In the genomic region with DNA sequence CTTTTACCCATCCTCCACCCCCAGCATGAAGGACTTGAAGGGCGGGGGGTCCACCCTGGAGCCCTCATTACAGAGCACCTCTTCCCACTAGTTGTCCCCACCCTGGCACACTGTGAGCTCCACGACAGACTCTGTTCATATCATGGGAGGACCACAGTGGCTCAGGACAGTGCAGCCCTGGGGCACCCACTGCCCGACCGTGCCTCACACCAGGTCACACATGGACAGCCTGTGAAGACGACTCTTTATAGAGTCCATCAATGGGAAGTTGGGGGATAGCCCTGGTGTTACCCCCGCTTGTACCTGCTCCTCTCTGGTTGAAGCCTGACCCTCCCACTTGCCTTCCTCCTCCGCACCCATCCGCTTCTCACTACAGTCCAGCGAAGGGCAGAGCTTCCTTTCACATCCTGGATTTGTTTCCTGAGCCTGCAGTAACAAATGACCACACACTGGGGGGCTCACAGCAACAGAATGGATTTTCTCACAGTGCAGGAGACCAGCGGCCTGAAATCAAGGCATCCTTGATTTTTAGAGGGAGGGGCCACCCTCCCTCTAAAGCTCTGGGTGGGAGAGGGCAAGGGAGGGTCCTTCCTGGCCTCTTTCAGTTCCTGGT, we compare ENCODE assay signal across 20 cellular contexts. TPM values are rescaled to one million over a fixed set of nuclear protein-coding genes. Genes with fewer than 3 reads are reported as not detected.
A peak's percentile ranks its signal among the peaks of the same experiment; 100 is the strongest.
DNase-seq lines count a peak whose midpoint lies in the region; ATAC-seq, FAIRE-seq and TF ChIP-seq lines count a peak whose summit lies in the region.
"Had no signal": no experiment of that assay in that cellular context is flagged by ENCODE, and none has a peak within 500 bp of the region (broad histone marks: within the 10 kb centered on the region; RNA-seq: fewer than 3 reads in every experiment).

No MANE protein-coding gene starts in this region.

- H3F3A ChIP-seq in GM23248 (ENCODE audit: insufficient read depth) = no peaks in the 10 kb centered on the region

- H3K4me1 Mint-ChIP-seq in activated CD4-positive, alpha-beta T cell treated with anti-CD3 and anti-CD28 coated beads for 36 hours = peaks cover 83% of the 10 kb centered on the region
- H3K4me1 Mint-ChIP-seq in natural killer cell = peaks cover 90 to 96% of the 10 kb centered on the region in 2 donors

- H3K9me3 ChIP-seq in effector memory CD4-positive, alpha-beta T cell (ENCODE audit: control insufficient read depth, low read length) = no peaks in the 10 kb centered on the region
- no peaks in the 10 kb centered on the region for H3K9me3 ChIP-seq in GM23248 (ENCODE audit: low read depth)
- H3K9me3 ChIP-seq: MG63, ovary, transverse colon had no signal

- POLR2A ChIA-PET in activated CD4-positive, alpha-beta T cell treated with anti-CD3 and anti-CD28 coated beads for 36 hours (lab: Charles Lee) = no interaction called here

- H3K36me3 ChIP-seq in effector memory CD4-positive, alpha-beta T cell (ENCODE audit: control insufficient read depth, insufficient read depth, low read length) = peaks cover 15% of the 10 kb centered on the region
- no peaks in the 10 kb centered on the region for H3K36me3 ChIP-seq in GM23248 (ENCODE audit: low read depth)
- H3K36me3 ChIP-seq: cardiac muscle cell, MG63, ovary, transverse colon had no signal

- H3K79me2 ChIP-seq in GM23248 (ENCODE audit: insufficient read depth) = no peaks in the 10 kb centered on the region

- H3K9me3 Mint-ChIP-seq in activated CD4-positive, alpha-beta T cell treated with anti-CD3 and anti-CD28 coated beads for 36 hours (ENCODE audit: low read depth) = no peaks in the 10 kb centered on the region
- no peaks in the 10 kb centered on the region for H3K9me3 Mint-ChIP-seq in natural killer cell

- peak; percentile 13 for FAIRE-seq in HTR-8/SVneo (lab: Jason Lieb, UNC)
- FAIRE-seq: small intestine had no signal

- no peaks in the 10 kb centered on the region for H3K9me2 ChIP-seq in GM23248 (ENCODE audit: insufficient read depth)

- H2AFZ ChIP-seq in GM23248 = no peak overlapping the region

- peak overlapping the region; percentile 9 for H3K27ac ChIP-seq in effector memory CD4-positive, alpha-beta T cell (ENCODE audit: insufficient read depth, low read length, poor library complexity, severe bottlenecking)
- H3K27ac ChIP-seq in GM23248 = no peak overlapping the region
- H3K27ac ChIP-seq: cardiac muscle cell, ovary had no signal

- no peaks in the 10 kb centered on the region for H3K27me3 ChIP-seq in effector memory CD4-positive, alpha-beta T cell (replicated peaks; ENCODE audit: control insufficient read depth, insufficient read depth, low read length, poor library complexity, severe bottlenecking)
- peaks cover 7% of the 10 kb centered on the region; the same call in 1 of the 2 replicates for H3K27me3 ChIP-seq in GM23248 (replicated peaks; ENCODE audit: insufficient read depth)
- H3K27me3 ChIP-seq: cardiac muscle cell, MG63, ovary, transverse colon had no signal

- no peak overlapping the region for H3K4me2 ChIP-seq in GM23248 (ENCODE audit: unreplicated experiment)

- in situ Hi-C loops in GM23248 (cut with MboI) = no loop called here

- peak overlapping the region; percentile 85 for H3K27ac Mint-ChIP-seq in activated CD4-positive, alpha-beta T cell treated with anti-CD3 and anti-CD28 coated beads for 36 hours
- peak overlapping the region; percentile 96 to 98 for H3K27ac Mint-ChIP-seq in natural killer cell

- H4K20me1 ChIP-seq in GM23248 (ENCODE audit: insufficient read depth) = no peaks in the 10 kb centered on the region

- no peak for ATAC-seq in activated CD4-positive, alpha-beta T cell treated with anti-CD3 and anti-CD28 coated beads for 36 hours
- ATAC-seq in natural killer cell = no peak
- no peak for ATAC-seq in HG03439 (IDR thresholded peaks at IDR 0.05; ENCODE audit: unreplicated experiment)

- H3K36me3 Mint-ChIP-seq in activated CD4-positive, alpha-beta T cell treated with anti-CD3 and anti-CD28 coated beads for 36 hours (ENCODE audit: low read depth) = peaks cover 37% of the 10 kb centered on the region
- no peaks in the 10 kb centered on the region for H3K36me3 Mint-ChIP-seq in natural killer cell

- 33 to 48% methylated on average over 10 of the region's 10 CpGs for WGBS in GM23248 (ENCODE audit: low coverage in 1 of 2, low lambda C conversion rate in 2 of 2, missing lambda C conversion rate in 2 of 2), 2 experiments

- H3K9ac ChIP-seq in GM23248 = no peak overlapping the region

- TF ChIP-seq CTCF in natural killer cell (IDR thresholded peaks at IDR 0.05) = no peak

- intact Hi-C loops in activated CD4-positive, alpha-beta T cell treated with anti-CD3 and anti-CD28 coated beads for 36 hours (cut with DNase I, micrococcal nuclease) = loop anchor here (1.0 to 2.0 kb wide), 2 partner anchors 16 to 35 kb away; a partner anchor contains a TSS
- intact Hi-C loops in natural killer cell (cut with micrococcal nuclease) = loop anchor here (1.0 kb wide), 1 partner anchor 14 kb away; no protein-coding TSS in a partner anchor

- no peak for DNase-seq in activated CD4-positive, alpha-beta T cell treated with anti-CD3 and anti-CD28 coated beads for 36 hours
- no peak for DNase-seq in activated CD4-positive, alpha-beta T cell treated with anti-CD3 and anti-CD28 coated beads, Interleukin-2, amount 50 U/mL, for 4 hours
- DNase-seq in HTR-8/SVneo (ENCODE audit: insufficient read length, low spot score) = no peak
- DNase-seq in effector memory CD4-positive, alpha-beta T cell = no peak
- no peak for DNase-seq in natural killer cell
- no peak for DNase-seq in NAMALWA (ENCODE audit: low spot score)
- DNase-seq in GM23248 = no peak
- DNase-seq: C1 segment of cervical spinal cord; DND-41; effector CD8-positive, alpha-beta T cell; hippocampal formation; MG63; NCI-H2029 treated with DMSO at 0.1 percent for 48 hours; NCI-H510A treated with DMSO at 0.1 percent for 48 hours; ovary; small intestine; transverse colon had no signal

- no peak overlapping the region for H3K4me3 ChIP-seq in effector memory CD4-positive, alpha-beta T cell (ENCODE audit: insufficient read depth, low read depth, low read length, poor library complexity, severe bottlenecking)
- H3K4me3 ChIP-seq in GM23248 = no peak overlapping the region
- H3K4me3 ChIP-seq: cardiac muscle cell, MG63, ovary, transverse colon had no signal

- H3K4me3 Mint-ChIP-seq in activated CD4-positive, alpha-beta T cell treated with anti-CD3 and anti-CD28 coated beads for 36 hours = no peak overlapping the region
- peak overlapping the region; percentile 95 for H3K4me3 Mint-ChIP-seq in natural killer cell

- no peaks in the 10 kb centered on the region for H3K27me3 Mint-ChIP-seq in activated CD4-positive, alpha-beta T cell treated with anti-CD3 and anti-CD28 coated beads for 36 hours
- H3K27me3 Mint-ChIP-seq in natural killer cell (ENCODE audit: low read depth in 2 of 2) = no peaks in the 10 kb centered on the region

- peaks cover 22% of the 10 kb centered on the region for H3K4me1 ChIP-seq in effector memory CD4-positive, alpha-beta T cell (ENCODE audit: control insufficient read depth, insufficient read depth, low read length, poor library complexity, severe bottlenecking)
- H3K4me1 ChIP-seq in GM23248 (ENCODE audit: insufficient read depth) = no peaks in the 10 kb centered on the region

- CTCF ChIA-PET in activated CD4-positive, alpha-beta T cell treated with anti-CD3 and anti-CD28 coated beads for 36 hours (lab: Charles Lee) = interaction anchor here (0.7 to 2.0 kb wide), 4 partner anchors 18 to 91 kb away, joined by 4 to 11 read pairs (median 6); no protein-coding TSS in a partner anchor

RNA-seq across cellular contexts. Expression of a gene that starts 15.5 kb away (rescaled TPM):
- 1 to 10 TPM; 7.0 to 8.6 TPM for total RNA-seq in activated CD4-positive, alpha-beta T cell treated with anti-CD3 and anti-CD28 coated beads for 36 hours
- total RNA-seq in natural killer cell = 10 to 100 TPM; 24.8 to 42.0 (median 40.2) TPM
- total RNA-seq in GM23248 (2014; rRNA removed; shearing (Covaris generic)) = not detected in 2 replicates
- polyA plus RNA-seq in GM23248 (2016; fragmentation: Nextera tagmentation; extraction: Ambion mirVana) = not detected in 2 replicates
- total RNA-seq: A172, cardiac muscle cell had no signal
- polyA plus RNA-seq: cardiac muscle cell had no signal
